ENCODE assay signal across 23 cellular contexts in genomic region chr11:93573184-93573583, GRCh38. TPM values are rescaled to one million over a fixed set of nuclear protein-coding genes. Genes with fewer than 3 reads are reported as not detected.
DNase-seq lines count a peak whose midpoint lies in the region; ATAC-seq and TF ChIP-seq lines count a peak whose summit lies in the region.
"Had no signal": no experiment of that assay in that cellular context is flagged by ENCODE, and none has a peak within 500 bp of the region (broad histone marks: within the 10 kb centered on the region; RNA-seq: fewer than 3 reads in every experiment).

No MANE protein-coding gene starts in this region.

- peaks cover 8% of the 10 kb centered on the region for H3K4me1 ChIP-seq in RWPE2 (ENCODE audit: insufficient read depth, poor library complexity, severe bottlenecking)

- DNase-seq in DMS53 (lab: John Stamatoyannopoulos, UW) (peak; percentile 34), DMS53 treated with DMSO at 0.1 percent for 48 hours (lab: John Stamatoyannopoulos, UW; ENCODE audit: unreplicated experiment) (no peak), HT1080 (ENCODE audit: low read depth) (peak; percentile 78), RWPE2 (ENCODE audit: low spot score) (no peak), epithelial cell of esophagus (ENCODE audit: low read depth) (peak; percentile 10), NCI-H1092 (lab: John Stamatoyannopoulos, UW) (no peak), head of caudate nucleus (no peak)
- DNase-seq: activated CD8-positive, alpha-beta T cell treated with anti-CD3 and anti-CD28 coated beads for 36 hours; activated naive CD8-positive, alpha-beta T cell treated with anti-CD3 and anti-CD28 coated beads for 36 hours; activated T-cell treated with anti-CD3 and anti-CD28 coated beads, Interleukin-2, amount 50 U/mL, for 4 hours; effector memory CD8-positive, alpha-beta T cell; Karpas-422; kidney glomerular epithelial cell; mammary epithelial cell; NCI-H1417; NCI-H524; stimulated activated CD4-positive, alpha-beta T cell treated with anti-CD3 and anti-CD28 coated beads, Interleukin-4, amount 100 ng/mL, for 1 hour; upper lobe of right lung had no signal

- H3K9me3 ChIP-seq in RWPE2 (ENCODE audit: severe bottlenecking) = no peaks in the 10 kb centered on the region
- H3K9me3 ChIP-seq: neutrophil, upper lobe of right lung had no signal

- intact Hi-C loops in head of caudate nucleus (cut with DNase I) = no loop called here

- ATAC-seq in RWPE2 (ENCODE audit: low read depth) (peak; percentile 47; the same call in 2 of the 3 replicates), HG02763 (IDR thresholded peaks at IDR 0.05; ENCODE audit: unreplicated experiment) (no peak)
- ATAC-seq: activated CD8-positive, alpha-beta T cell treated with anti-CD3 and anti-CD28 coated beads for 36 hours; activated T-cell treated with anti-CD3 and anti-CD28 coated beads, Interleukin-2, amount 50 U/mL, for 4 hours; effector memory CD8-positive, alpha-beta T cell; upper lobe of right lung; WTC11 had no signal

- peaks cover 2% of the 10 kb centered on the region for H3K27me3 ChIP-seq in RWPE2 (ENCODE audit: insufficient read depth, poor library complexity, severe bottlenecking)
- H3K27me3 ChIP-seq: neutrophil, upper lobe of right lung had no signal

- H3K27ac ChIP-seq in RWPE2 (ENCODE audit: poor library complexity, severe bottlenecking) = no peak overlapping the region
- H3K27ac ChIP-seq: 22Rv1, neutrophil, upper lobe of right lung had no signal

- no peak overlapping the region for H3K4me3 ChIP-seq in RWPE2 (ENCODE audit: severe bottlenecking)
- H3K4me3 ChIP-seq in epithelial cell of esophagus (ENCODE audit: low read length) = no peak overlapping the region
- H3K4me3 ChIP-seq: upper lobe of right lung had no signal

- H3K36me3 ChIP-seq in RWPE2 (ENCODE audit: low read depth) = no peaks in the 10 kb centered on the region
- H3K36me3 ChIP-seq: neutrophil, upper lobe of right lung had no signal

- no peak for TF ChIP-seq CTCF in RWPE2 (IDR thresholded peaks at IDR 0.05; ENCODE audit: poor library complexity, severe bottlenecking)
- TF ChIP-seq CTCF in epithelial cell of esophagus (IDR thresholded peaks at IDR 0.05; ENCODE audit: insufficient read depth, low read depth, low read length, missing control alignments) = no peak

RNA-seq across cellular contexts. Expression of gene SMCO4, which starts 30.0 kb away (rescaled TPM):
- 18.8 and 42.6 TPM in 2 replicates for total RNA-seq in HT1080 (2014; rRNA removed; shearing (Covaris generic))
- 18.9 and 19.3 TPM in 2 replicates for polyA plus RNA-seq in HT1080 (2015; cell fraction: cytosol; rRNA removed)
- polyA plus RNA-seq in HT1080 (2015; cell fraction: nucleus; rRNA removed) = 5.2 and 8.6 TPM in 2 replicates
- total RNA-seq: G401 had no signal

Comparison
In these comparisons a context has a peak if more than half of its experiments do, and no peak if none do; other contexts are left out.
1. DNase-seq: peak in DMS53 (single experiment), HT1080 (single experiment) and epithelial cell of esophagus (single experiment); none in DMS53 treated with DMSO at 0.1 percent for 48 hours (single experiment), RWPE2 (single experiment), NCI-H1092 (single experiment) and head of caudate nucleus (0 of 42).